In the genomic region with DNA sequence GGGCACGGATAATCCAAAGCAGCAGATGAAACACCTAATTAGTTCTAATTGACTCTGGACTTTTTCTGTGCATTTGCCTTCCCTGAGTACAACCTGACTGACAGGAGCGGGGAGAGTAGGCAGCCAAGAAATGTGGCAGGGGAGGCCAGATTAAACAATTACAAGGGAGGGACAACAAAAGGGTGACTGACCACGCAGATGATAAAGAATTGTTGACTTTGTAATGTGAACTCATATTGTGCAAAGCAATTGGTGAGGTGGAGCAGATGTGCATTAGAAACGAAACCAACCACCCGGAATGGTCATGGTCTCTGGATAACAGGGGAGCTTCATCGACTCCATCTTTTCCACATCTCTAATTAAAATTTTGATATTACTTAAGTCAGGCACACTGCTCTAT, we compare ENCODE assay signal across 11 cellular contexts. TPM values are rescaled to one million over a fixed set of nuclear protein-coding genes. Genes with fewer than 3 reads are reported as not detected.
DNase-seq lines count a peak whose midpoint lies in the region; ATAC-seq, FAIRE-seq and TF ChIP-seq lines count a peak whose summit lies in the region.
"Not testable (repeated sequence)": the region's sequence is repeated elsewhere in the genome, so short reads cannot be mapped to it uniquely, and the experiment has no call there.
"Had no signal": no experiment of that assay in that cellular context is flagged by ENCODE, and none has a peak within 500 bp of the region (broad histone marks: within the 10 kb centered on the region; RNA-seq: fewer than 3 reads in every experiment).

No MANE protein-coding gene starts in this region.

- FAIRE-seq in pancreas (lab: Jason Lieb, UNC), result not testable (repeated sequence)

- not testable (repeated sequence) for TF ChIP-seq CTCF in RWPE2 (IDR thresholded peaks at IDR 0.05; ENCODE audit: poor library complexity, severe bottlenecking); coronary artery (IDR thresholded peaks at IDR 0.05); pancreas (IDR thresholded peaks at IDR 0.05)

- H3K36me3 ChIP-seq in RWPE2 (ENCODE audit: low read depth); pancreas: not testable (repeated sequence)

- ATAC-seq in RWPE2 (ENCODE audit: low read depth), result peak; percentile 42; the same call in 1 of the 3 replicates
- peak; percentile 94 for ATAC-seq in left lobe of liver
- peak; percentile 95 to 97 (median 96) for ATAC-seq in pancreas

- not testable (repeated sequence) for H3K4me3 ChIP-seq in RWPE2 (ENCODE audit: severe bottlenecking); coronary artery; pancreas

- not testable (repeated sequence) for H3K4me1 ChIP-seq in RWPE2 (ENCODE audit: insufficient read depth, poor library complexity, severe bottlenecking); pancreas

- H3K27me3 ChIP-seq in RWPE2 (ENCODE audit: insufficient read depth, poor library complexity, severe bottlenecking), result peaks cover 31% of the 10 kb centered on the region
- H3K27me3 ChIP-seq in pancreas, result not testable (repeated sequence)

- H3K9me3 ChIP-seq in RWPE2 (ENCODE audit: severe bottlenecking); pancreas: not testable (repeated sequence)

- intact Hi-C loops in pancreas (cut with DNase I), result not testable (repeated sequence)

- H3K27ac ChIP-seq in RWPE2 (ENCODE audit: poor library complexity, severe bottlenecking); pancreas: not testable (repeated sequence)
- H3K27ac ChIP-seq in coronary artery, result peak overlapping the region; percentile 52 to 61

- 20 to 36% methylated on average over 6 of the region's 6 CpGs for WGBS in pancreas, 2 donors

- in situ Hi-C loops in Caki2 (cut with HindIII; ENCODE audit: low pct_unique_long_range_greater_than_20kb, low sequenced_read_pairs), result not testable (repeated sequence)

- DNase-seq in Caki2 (ENCODE audit: low read depth) (peak; percentile 53), HT1080 (ENCODE audit: low read depth) (peak; percentile 26), NCI-H2029 treated with DMSO at 0.1 percent for 48 hours (lab: John Stamatoyannopoulos, UW) (peak; percentile 82), NCI-H748 (lab: John Stamatoyannopoulos, UW; ENCODE audit: unreplicated experiment) (peak; percentile 86), pancreas (peak in 2 of 6 donors; percentile 17)
- not testable (repeated sequence) for DNase-seq in RWPE2 (ENCODE audit: low spot score); coronary artery (ENCODE audit: low spot score); left lobe of liver (ENCODE audit: low spot score)

RNA-seq across cellular contexts. Expression of gene KALRN, which starts 15.7 kb away (rescaled TPM):
- total RNA-seq in Caki2 (2014; rRNA removed; shearing (Covaris generic); ENCODE audit: low replicate concordance), result 0.38 and 2.8 TPM in 2 replicates
- 7.6 and 8.0 TPM in 2 replicates for total RNA-seq in HT1080 (2014; rRNA removed; shearing (Covaris generic))
- 1.00 and 1.5 TPM in 2 replicates for polyA plus RNA-seq in HT1080 (2015; cell fraction: cytosol; rRNA removed)
- polyA plus RNA-seq in HT1080 (2015; cell fraction: nucleus; rRNA removed), result 2.0 and 4.7 TPM in 2 replicates
- total RNA-seq in left lobe of liver (14.0 TPM), pancreas (10 to 100 TPM; 12.8 to 24.2 (median 14.3) TPM)
- polyA plus RNA-seq in pancreas, result 1 to 10 TPM; 5.3 to 9.7 TPM

RNA-seq across cellular contexts. Expression of gene ROPN1, which starts 25.6 kb away (rescaled TPM):
- not detected in 2 replicates for total RNA-seq in Caki2 (2014; rRNA removed; shearing (Covaris generic); ENCODE audit: low replicate concordance)
- total RNA-seq in HT1080 (2014; rRNA removed; shearing (Covaris generic)), result 0.21 TPM in 1 of 2 replicates, not detected in the other
- 0.10 TPM in 1 of 2 replicates, not detected in the other for polyA plus RNA-seq in HT1080 (2015; cell fraction: cytosol; rRNA removed)
- not detected in 2 replicates for polyA plus RNA-seq in HT1080 (2015; cell fraction: nucleus; rRNA removed)
- total RNA-seq in left lobe of liver (not detected), pancreas (not detected)
- not detected for polyA plus RNA-seq in pancreas
- total RNA-seq: CD8-positive, alpha-beta T cell; G401; MCF 10A had no signal

RNA-seq across cellular contexts. Expression of gene CCDC14, which starts 56.5 kb away (rescaled TPM):
- total RNA-seq in Caki2 (2014; rRNA removed; shearing (Covaris generic); ENCODE audit: low replicate concordance), result 5.8 and 17.3 TPM in 2 replicates
- total RNA-seq in HT1080 (2014; rRNA removed; shearing (Covaris generic)), result 44.9 and 46.5 TPM in 2 replicates
- polyA plus RNA-seq in HT1080 (2015; cell fraction: cytosol; rRNA removed), result 29.3 and 30.2 TPM in 2 replicates
- 454 and 455 TPM in 2 replicates for polyA plus RNA-seq in HT1080 (2015; cell fraction: nucleus; rRNA removed)
- total RNA-seq in left lobe of liver (11.0 TPM), pancreas (10 to 100 TPM in 3 of 6 donors, 1 to 10 TPM in 3; 6.7 to 19.1 (median 9.9) TPM)
- polyA plus RNA-seq in pancreas, result 10 to 100 TPM; 14.7 to 30.7 TPM

Comparison
In these comparisons a context has a peak if more than half of its experiments do, and no peak if none do; other contexts are left out.
1. ATAC-seq: peak in every context shown above with its lines; median percentile 96 in pancreas; 94 in left lobe of liver; 42 in RWPE2.